20 cellular contexts compared by ENCODE assay signal in genomic region chr18:35142270-35142605, GRCh38.
A peak's percentile ranks its signal among the peaks of the same experiment; 100 is the strongest.
DNase-seq lines count a peak whose midpoint lies in the region; ATAC-seq and TF ChIP-seq lines count a peak whose summit lies in the region.
"Had no signal": no experiment of that assay in that cellular context is flagged by ENCODE, and none has a peak within 500 bp of the region (broad histone marks: within the 10 kb centered on the region; RNA-seq: fewer than 3 reads in every experiment).

No MANE protein-coding gene starts in this region.

- in situ Hi-C loops in Caki2 (cut with HindIII; ENCODE audit: low pct_unique_long_range_greater_than_20kb, low sequenced_read_pairs): no loop called here

- no peak overlapping the region for H2AFZ ChIP-seq in Karpas-422 (ENCODE audit: low read length)
- H2AFZ ChIP-seq: GM23338 had no signal

- H3K4me2 ChIP-seq in BLaER1 (peak overlapping the region; percentile 59), Karpas-422 (ENCODE audit: low read depth, low read length, poor library complexity, severe bottlenecking) (no peak overlapping the region)
- H3K4me2 ChIP-seq: GM23338 had no signal

- no peaks in the 10 kb centered on the region for H3K27me3 Mint-ChIP-seq in memory B cell

- H4K20me1 ChIP-seq in BLaER1 (no peaks in the 10 kb centered on the region), Karpas-422 (ENCODE audit: insufficient read depth, low read depth, low read length) (no peaks in the 10 kb centered on the region)

- H3K9ac ChIP-seq in BLaER1: no peak overlapping the region
- H3K9ac ChIP-seq in Karpas-422 (ENCODE audit: low read length): no peak overlapping the region

- H3K4me3 Mint-ChIP-seq in memory B cell: peak overlapping the region; percentile 34
- H3K4me3 Mint-ChIP-seq: GM23338 had no signal

- peak overlapping the region; percentile 76 for H3K27ac Mint-ChIP-seq in memory B cell

- H3K4me1 ChIP-seq in BLaER1: peaks cover 23% of the 10 kb centered on the region
- H3K4me1 ChIP-seq in Karpas-422 (ENCODE audit: low read length): peaks cover 8% of the 10 kb centered on the region; the same call in 1 of the 2 replicates
- H3K4me1 ChIP-seq in sigmoid colon: peaks cover 0 to 11% (median 7%) of the 10 kb centered on the region in 4 donors
- H3K4me1 ChIP-seq: upper lobe of right lung had no signal

- H3K4me3 ChIP-seq in BLaER1 (no peak overlapping the region), Karpas-422 (ENCODE audit: low read length) (no peak overlapping the region), sigmoid colon (no peak overlapping the region)
- H3K4me3 ChIP-seq: GM23338, heart right ventricle, spleen, upper lobe of right lung had no signal

- ATAC-seq in memory B cell (ENCODE audit: low read depth): no peak
- ATAC-seq: GM23338, heart right ventricle, PC-3 had no signal

- H3K27ac ChIP-seq in BLaER1 (no peak overlapping the region), Karpas-422 (ENCODE audit: low read length) (peak overlapping the region; percentile 61), sigmoid colon (no peak overlapping the region)
- H3K27ac ChIP-seq: upper lobe of right lung had no signal

- H3K4me1 Mint-ChIP-seq in memory B cell: peaks cover 23% of the 10 kb centered on the region

- TF ChIP-seq CTCF in sigmoid colon (IDR thresholded peaks at IDR 0.05): no peak

- H3K36me3 ChIP-seq in BLaER1 (peaks cover 46% of the 10 kb centered on the region), Karpas-422 (ENCODE audit: insufficient read depth, low read length) (peaks cover 53% of the 10 kb centered on the region), sigmoid colon (peaks cover 0 to 9% (median 0%) of the 10 kb centered on the region in 4 donors)

- H3K9me3 ChIP-seq in BLaER1 (no peaks in the 10 kb centered on the region), Karpas-422 (ENCODE audit: low read length) (no peaks in the 10 kb centered on the region), sigmoid colon (no peaks in the 10 kb centered on the region)
- H3K9me3 ChIP-seq: heart right ventricle, spleen, upper lobe of right lung had no signal

- H3K27me3 ChIP-seq in BLaER1 (no peaks in the 10 kb centered on the region), Karpas-422 (ENCODE audit: low read length) (no peaks in the 10 kb centered on the region), sigmoid colon (no peaks in the 10 kb centered on the region)
- H3K27me3 ChIP-seq: heart right ventricle, spleen, upper lobe of right lung had no signal

- TF ChIP-seq EP300 in sigmoid colon (IDR thresholded peaks at IDR 0.05): no peak

- TF ChIP-seq POLR2A in sigmoid colon (IDR thresholded peaks at IDR 0.05): no peak

- H3K9me2 ChIP-seq in Karpas-422 (replicated peaks; ENCODE audit: insufficient read depth, low read length): no peaks in the 10 kb centered on the region

- H3K79me2 ChIP-seq in Karpas-422 (ENCODE audit: low read length): no peaks in the 10 kb centered on the region; the same call in 1 of the 2 replicates

- peak; percentile 12 for DNase-seq in Caki2 (ENCODE audit: low read depth)
- no peak for DNase-seq in Karpas-422
- DNase-seq in memory B cell (ENCODE audit: low spot score in 2 of 2): no peak
- no peak for DNase-seq in NCI-H1930 (lab: John Stamatoyannopoulos, UW)
- no peak for DNase-seq in sigmoid colon
- DNase-seq in NCI-H1436 (lab: John Stamatoyannopoulos, UW): no peak
- DNase-seq: activated CD8-positive, alpha-beta memory T cell treated with anti-CD3 and anti-CD28 coated beads, Interleukin-2, amount 50 U/mL, for 48 hours; amniotic stem cell; COR-L47; cortex of kidney; heart right ventricle; NCI-H2081; NCI-H526 treated with DMSO at 0.1 percent for 48 hours; PC-3; SIG-M5; spleen; stimulated activated CD4-positive, alpha-beta T cell treated with anti-CD3 and anti-CD28 coated beads, Interleukin-4, amount 100 ng/mL, for 24 hours; upper lobe of right lung had no signal

- H3K9me3 Mint-ChIP-seq in memory B cell: no peaks in the 10 kb centered on the region
- H3K9me3 Mint-ChIP-seq: GM23338 had no signal

- intact Hi-C loops in sigmoid colon (cut with DNase I): loop anchor here (5.0 kb wide), 1 partner anchor 115 kb away; no protein-coding TSS in a partner anchor

- peaks cover 34% of the 10 kb centered on the region for H3K36me3 Mint-ChIP-seq in memory B cell

- WGBS in sigmoid colon, 2 donors: 76 to 91% methylated on average over 1 of the region's 1 CpG
